2 cellular contexts compared by ENCODE assay signal in the genomic region with DNA sequence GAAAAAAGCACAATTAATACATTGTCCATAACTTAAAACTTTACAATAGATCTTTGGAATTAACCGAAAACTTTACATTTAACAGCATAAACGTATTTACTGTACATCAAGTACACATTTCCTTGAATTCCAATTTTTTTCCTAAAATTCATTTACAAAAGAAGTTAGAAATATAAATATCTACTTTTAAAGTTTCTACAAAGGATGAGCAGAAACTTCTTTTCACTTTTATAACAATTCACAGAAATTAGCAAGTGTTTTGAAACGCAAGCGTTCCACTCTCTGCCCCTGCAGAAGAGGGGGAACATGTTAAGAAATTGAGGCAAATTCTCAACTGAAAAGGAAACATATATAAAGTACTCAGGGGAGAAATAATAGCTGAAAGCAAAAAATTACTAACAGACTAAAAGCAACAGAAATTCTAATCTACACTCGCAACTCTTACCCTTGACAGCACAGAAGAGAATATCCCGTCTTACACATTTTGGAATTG.
A peak's percentile ranks its signal among the peaks of the same experiment; 100 is the strongest.
TF ChIP-seq lines count a peak whose summit lies in the region.

No MANE protein-coding gene starts in this region.

TF ChIP-seq in A549, 52 proteins besides CTCF, POLR2A, EP300 and RAD21 (continued from another document):
- TF ChIP-seq CHD2 (IDR thresholded peaks at IDR 0.05; ENCODE audit: low read length, partially characterized antibody) (no peak), RFX5 (IDR thresholded peaks at IDR 0.05) (no peak), HOXA7 (CRISPR knock-in tag; IDR thresholded peaks at IDR 0.05) (0 out of 2 replicates have a peak, but pooled peaks have one; percentile 3), KDM1A (IDR thresholded peaks at IDR 0.05; ENCODE audit: low read depth) (no peak), ZSCAN20 (CRISPR knock-in tag; IDR thresholded peaks at IDR 0.05) (0 out of 2 replicates have a peak, but pooled peaks have one; percentile 34), NR3C1 (IDR thresholded peaks at IDR 0.05) (no peak), KDM5A (IDR thresholded peaks at IDR 0.05) (no peak), ZNF302 (CRISPR knock-in tag; IDR thresholded peaks at IDR 0.05) (no peak), SMC3 (IDR thresholded peaks at IDR 0.05) (no peak), GATA3 (IDR thresholded peaks at IDR 0.05; ENCODE audit: borderline replicate concordance) (no peak), FOSB (CRISPR knock-in tag; IDR thresholded peaks at IDR 0.05) (no peak), JUN (IDR thresholded peaks at IDR 0.05) (no peak), TFCP2L1 (CRISPR knock-in tag; IDR thresholded peaks at IDR 0.05) (no peak), RARB (CRISPR knock-in tag; IDR thresholded peaks at IDR 0.05) (no peak)

TF ChIP-seq in IMR-90, 13 proteins besides CTCF, POLR2A, EP300 and RAD21 (continued from another document):
- TF ChIP-seq MAFK (IDR thresholded peaks at IDR 0.05; ENCODE audit: low read depth, low read length) (no peak), MAZ (IDR thresholded peaks at IDR 0.05; ENCODE audit: borderline replicate concordance, low read depth, low read length) (no peak), CEBPB (IDR thresholded peaks at IDR 0.05; ENCODE audit: low read depth, low read length) (no peak), MXI1 (IDR thresholded peaks at IDR 0.05; ENCODE audit: borderline replicate concordance, low read depth, low read length) (no peak), NFE2L2 (IDR thresholded peaks at IDR 0.05; ENCODE audit: low read depth, low read length) (no peak), SMC3 (IDR thresholded peaks at IDR 0.05; ENCODE audit: low read depth, low read length) (no peak), RFX5 (IDR thresholded peaks at IDR 0.05; ENCODE audit: low read depth, low read length) (no peak), CHD1 (IDR thresholded peaks at IDR 0.05; ENCODE audit: low read depth, low read length) (no peak; the same call in 1 of the 2 replicates), FOS (IDR thresholded peaks at IDR 0.05; ENCODE audit: low read depth, low read length) (no peak), BHLHE40 (IDR thresholded peaks at IDR 0.05; ENCODE audit: low read depth, low read length) (no peak)
- TF ChIP-seq, protein P1, sequence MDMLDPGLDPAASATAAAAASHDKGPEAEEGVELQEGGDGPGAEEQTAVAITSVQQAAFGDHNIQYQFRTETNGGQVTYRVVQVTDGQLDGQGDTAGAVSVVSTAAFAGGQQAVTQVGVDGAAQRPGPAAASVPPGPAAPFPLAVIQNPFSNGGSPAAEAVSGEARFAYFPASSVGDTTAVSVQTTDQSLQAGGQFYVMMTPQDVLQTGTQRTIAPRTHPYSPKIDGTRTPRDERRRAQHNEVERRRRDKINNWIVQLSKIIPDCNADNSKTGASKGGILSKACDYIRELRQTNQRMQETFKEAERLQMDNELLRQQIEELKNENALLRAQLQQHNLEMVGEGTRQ (IDR thresholded peaks at IDR 0.05; ENCODE audit: low read depth, low read length) = no peak
- TF ChIP-seq, protein P2, sequence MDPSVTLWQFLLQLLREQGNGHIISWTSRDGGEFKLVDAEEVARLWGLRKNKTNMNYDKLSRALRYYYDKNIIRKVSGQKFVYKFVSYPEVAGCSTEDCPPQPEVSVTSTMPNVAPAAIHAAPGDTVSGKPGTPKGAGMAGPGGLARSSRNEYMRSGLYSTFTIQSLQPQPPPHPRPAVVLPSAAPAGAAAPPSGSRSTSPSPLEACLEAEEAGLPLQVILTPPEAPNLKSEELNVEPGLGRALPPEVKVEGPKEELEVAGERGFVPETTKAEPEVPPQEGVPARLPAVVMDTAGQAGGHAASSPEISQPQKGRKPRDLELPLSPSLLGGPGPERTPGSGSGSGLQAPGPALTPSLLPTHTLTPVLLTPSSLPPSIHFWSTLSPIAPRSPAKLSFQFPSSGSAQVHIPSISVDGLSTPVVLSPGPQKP (IDR thresholded peaks at IDR 0.05; ENCODE audit: borderline replicate concordance, low read depth, low read length) = no peak
